ENCODE assay signal across 8 cellular contexts in the genomic region with DNA sequence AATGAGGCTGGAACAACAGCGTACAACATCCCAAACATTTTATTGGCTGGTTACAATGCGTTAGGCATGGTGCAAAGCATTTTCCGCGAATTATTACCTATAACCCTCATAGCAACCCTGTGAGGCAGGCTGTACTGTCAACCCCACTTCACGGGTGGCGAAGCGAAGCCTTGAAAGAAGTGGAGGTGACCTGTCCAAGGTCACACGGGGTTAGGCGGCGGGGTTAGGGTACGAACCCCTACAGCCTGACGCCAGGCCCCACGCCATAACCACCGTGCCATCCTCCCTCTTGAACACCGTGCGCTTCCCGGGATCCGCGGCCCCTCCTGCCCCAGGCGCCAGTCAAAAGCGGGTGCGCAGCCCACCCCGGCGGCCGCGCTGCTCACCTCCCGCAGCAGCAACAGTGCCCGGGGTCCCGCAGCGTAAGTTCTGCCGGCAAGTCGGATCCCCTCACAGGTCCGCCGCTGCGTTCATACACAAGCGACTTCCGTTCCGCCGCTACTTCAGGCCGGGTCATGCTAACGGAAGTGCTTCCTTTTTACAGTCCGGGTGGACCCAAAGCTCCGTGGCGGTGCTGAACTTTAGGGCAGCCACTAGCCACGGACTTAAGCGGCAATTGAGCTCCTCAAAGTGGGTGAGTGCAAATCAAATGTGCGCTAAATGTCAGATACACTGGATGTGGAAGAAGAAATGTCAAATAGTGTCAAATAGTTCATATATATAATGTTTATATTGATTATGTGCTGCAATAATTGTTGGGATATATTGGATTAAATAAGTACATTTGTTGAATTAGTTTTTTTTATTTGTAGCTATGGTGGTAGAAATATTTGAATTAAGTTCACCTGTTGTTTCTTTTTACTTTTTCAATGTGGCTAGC. TPM values are rescaled to one million over a fixed set of nuclear protein-coding genes. Genes with fewer than 3 reads are reported as not detected.
DNase-seq lines count a peak whose midpoint lies in the region; TF ChIP-seq lines count a peak whose summit lies in the region.

A gene with protein sequence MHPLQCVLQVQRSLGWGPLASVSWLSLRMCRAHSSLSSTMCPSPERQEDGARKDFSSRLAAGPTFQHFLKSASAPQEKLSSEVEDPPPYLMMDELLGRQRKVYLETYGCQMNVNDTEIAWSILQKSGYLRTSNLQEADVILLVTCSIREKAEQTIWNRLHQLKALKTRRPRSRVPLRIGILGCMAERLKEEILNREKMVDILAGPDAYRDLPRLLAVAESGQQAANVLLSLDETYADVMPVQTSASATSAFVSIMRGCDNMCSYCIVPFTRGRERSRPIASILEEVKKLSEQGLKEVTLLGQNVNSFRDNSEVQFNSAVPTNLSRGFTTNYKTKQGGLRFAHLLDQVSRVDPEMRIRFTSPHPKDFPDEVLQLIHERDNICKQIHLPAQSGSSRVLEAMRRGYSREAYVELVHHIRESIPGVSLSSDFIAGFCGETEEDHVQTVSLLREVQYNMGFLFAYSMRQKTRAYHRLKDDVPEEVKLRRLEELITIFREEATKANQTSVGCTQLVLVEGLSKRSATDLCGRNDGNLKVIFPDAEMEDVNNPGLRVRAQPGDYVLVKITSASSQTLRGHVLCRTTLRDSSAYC (minus strand): TSS at position 478 of the 880 bp plus-strand sequence. CDS start 4,455 bp downstream, outside the sequence.

- H3K9ac ChIP-seq in SK-N-SH, result peak within 1 kb of the TSS; percentile 82

- H3K27me3 ChIP-seq in SK-N-SH (ENCODE audit: insufficient read depth), result no peaks in the 10 kb centered on the region

- no peaks in the 10 kb centered on the region for H3K9me2 ChIP-seq in SK-N-SH

- H3K9me3 Mint-ChIP-seq in activated naive CD4-positive, alpha-beta T cell treated with anti-CD3 and anti-CD28 coated beads, Interleukin-2, amount 10 ng/mL, durations not matched to agents 7 days and 5 days, result no peaks in the 10 kb centered on the region

- peak within 1 kb of the TSS; percentile 96 for H3K4me2 ChIP-seq in SK-N-SH

- H3K27ac ChIP-seq in HEK293 (ENCODE audit: extremely low read depth, low read depth, low read length) (peak within 1 kb of the TSS; percentile 28; the same call in 1 of the 2 replicates), SK-N-SH (ENCODE audit: low read depth in 2 of 2, low read length in 1 of 2) (peak within 1 kb of the TSS; percentile 41 to 44; a peak in 2 of 4 replicates), substantia nigra (ENCODE audit: low read depth, low read length, poor library complexity, severe bottlenecking) (peak within 1 kb of the TSS; percentile 75)

- no peaks in the 10 kb centered on the region for H3K27me3 Mint-ChIP-seq in activated naive CD4-positive, alpha-beta T cell treated with anti-CD3 and anti-CD28 coated beads, Interleukin-2, amount 10 ng/mL, durations not matched to agents 7 days and 5 days

- DNase-seq in ELF-1 (ENCODE audit: low read depth, low spot score) (peak; percentile 89), NCI-H1048 (lab: John Stamatoyannopoulos, UW) (peak; percentile 79), SK-N-SH (peak; percentile 91), glomerular endothelial cell (ENCODE audit: extremely low read depth, low read depth, low spot score) (peak; percentile 60), nucleus accumbens (lab: John Stamatoyannopoulos, UW) (peak in 55 of 56 donors; percentile 35 to 92 (median 75)), substantia nigra (lab: John Stamatoyannopoulos, UW) (peak in 48 of 49 donors; percentile 17 to 87 (median 69))
- peak; percentile 91 for DNase-seq in activated naive CD4-positive, alpha-beta T cell treated with anti-CD3 and anti-CD28 coated beads, Interleukin-2, amount 10 ng/mL, durations not matched to agents 7 days and 5 days

- peaks cover 39% of the 10 kb centered on the region for H3K4me1 Mint-ChIP-seq in activated naive CD4-positive, alpha-beta T cell treated with anti-CD3 and anti-CD28 coated beads, Interleukin-2, amount 10 ng/mL, durations not matched to agents 7 days and 5 days

- TF ChIP-seq RAD21 in SK-N-SH (IDR thresholded peaks at IDR 0.05; ENCODE audit: low read length), result no peak; the same call in 1 of the 2 replicates

- POLR2A ChIA-PET in HEK293 (lab: Yijun Ruan, JAX), result interaction anchor here (0.8 to 2.2 kb wide), 8 partner anchors 9 to 266 kb away, joined by 3 to 10 read pairs (median 4); a partner anchor contains a TSS
- POLR2A ChIA-PET in SK-N-SH (lab: Yijun Ruan, JAX), result interaction anchor here (0.7 to 1.3 kb wide), 5 partner anchors 42 to 263 kb away, joined by 3 to 8 read pairs (median 3); a partner anchor contains a TSS

- 1% methylated on average over 25 of the region's 47 CpGs for WGBS in SK-N-SH (ENCODE audit: low lambda C conversion rate)

- peak within 1 kb of the TSS; percentile 81 for H3K27ac Mint-ChIP-seq in activated naive CD4-positive, alpha-beta T cell treated with anti-CD3 and anti-CD28 coated beads, Interleukin-2, amount 10 ng/mL, durations not matched to agents 7 days and 5 days

- TF ChIP-seq EP300 in SK-N-SH (IDR thresholded peaks at IDR 0.05; ENCODE audit: borderline replicate concordance in 1 of 2, low read depth in 1 of 2, low read length in 1 of 2), result no peak

- TF ChIP-seq CTCF in HEK293 (tag by site-specific recombination; IDR thresholded peaks at IDR 0.05) (peak; percentile 40; the same call in 1 of the 2 replicates), SK-N-SH (IDR thresholded peaks at IDR 0.05) (no peak)

- no peaks in the 10 kb centered on the region for H3K36me3 Mint-ChIP-seq in activated naive CD4-positive, alpha-beta T cell treated with anti-CD3 and anti-CD28 coated beads, Interleukin-2, amount 10 ng/mL, durations not matched to agents 7 days and 5 days

- no peaks in the 10 kb centered on the region for H3K9me3 ChIP-seq in HEK293 (ENCODE audit: control insufficient read depth, insufficient read depth, low read depth, low read length)
- no peaks in the 10 kb centered on the region for H3K9me3 ChIP-seq in SK-N-SH

- CTCF ChIA-PET in HEK293 (lab: Yijun Ruan, JAX) (interaction anchor here (0.6 to 1.6 kb wide), 6 partner anchors 12 to 741 kb away, joined by 3 to 5 read pairs (median 3); no protein-coding TSS in a partner anchor), SK-N-SH (lab: Yijun Ruan, JAX) (interaction anchor here (0.7 to 2.3 kb wide), 9 partner anchors 9 to 267 kb away, joined by 3 to 11 read pairs (median 3); no protein-coding TSS in a partner anchor)
- CTCF ChIA-PET in activated naive CD4-positive, alpha-beta T cell treated with anti-CD3 and anti-CD28 coated beads, Interleukin-2, amount 10 ng/mL, durations not matched to agents 7 days and 5 days (lab: Charles Lee), result interaction anchor here (0.7 to 2.1 kb wide), 5 partner anchors 10 to 267 kb away, joined by 3 to 9 read pairs (median 4); no protein-coding TSS in a partner anchor

- H4K20me1 ChIP-seq in SK-N-SH (ENCODE audit: insufficient read depth), result no peaks in the 10 kb centered on the region

- H3K4me1 ChIP-seq in HEK293 (ENCODE audit: control insufficient read depth, insufficient read depth, low read length), result peaks cover 8% of the 10 kb centered on the region
- H3K4me1 ChIP-seq in SK-N-SH (ENCODE audit: control insufficient read depth in 1 of 2, insufficient read depth in 2 of 2, low read depth in 1 of 2, low read length in 1 of 2), result peaks cover 7 to 15% of the 10 kb centered on the region in 2 experiments; a peak in 2 of 4 replicates

- H3K36me3 ChIP-seq in HEK293 (ENCODE audit: control insufficient read depth in 2 of 2, insufficient read depth in 1 of 2, low read length in 2 of 2) (peaks cover 0 to 28% of the 10 kb centered on the region in 2 experiments; a peak in 2 of 3 replicates), SK-N-SH (replicated peaks in 1 of 2; ENCODE audit: control insufficient read depth in 1 of 2, insufficient read depth in 2 of 2, low read length in 1 of 2) (peaks cover 0 to 4% of the 10 kb centered on the region in 2 experiments)

- H3K79me2 ChIP-seq in SK-N-SH (ENCODE audit: insufficient read depth), result peaks cover 49% of the 10 kb centered on the region

- no peaks in the 10 kb centered on the region for H3F3A ChIP-seq in SK-N-SH (replicated peaks; ENCODE audit: insufficient read depth)

- H2AFZ ChIP-seq in SK-N-SH (ENCODE audit: low read depth), result peak within 1 kb of the TSS; percentile 90

- H3K4me3 Mint-ChIP-seq in activated naive CD4-positive, alpha-beta T cell treated with anti-CD3 and anti-CD28 coated beads, Interleukin-2, amount 10 ng/mL, durations not matched to agents 7 days and 5 days, result peak within 1 kb of the TSS; percentile 87

- H3K4me3 ChIP-seq in HEK293 (ENCODE audit: low read depth, low read length), result peak within 1 kb of the TSS; percentile 75
- H3K4me3 ChIP-seq in SK-N-SH (ENCODE audit: low read depth in 2 of 2, low read length in 1 of 2), result peak within 1 kb of the TSS; percentile 79 to 92

TF ChIP-seq in HEK293, 187 proteins besides CTCF, POLR2A, EP300 and RAD21 (continues in another document):
- TF ChIP-seq, protein P1, sequence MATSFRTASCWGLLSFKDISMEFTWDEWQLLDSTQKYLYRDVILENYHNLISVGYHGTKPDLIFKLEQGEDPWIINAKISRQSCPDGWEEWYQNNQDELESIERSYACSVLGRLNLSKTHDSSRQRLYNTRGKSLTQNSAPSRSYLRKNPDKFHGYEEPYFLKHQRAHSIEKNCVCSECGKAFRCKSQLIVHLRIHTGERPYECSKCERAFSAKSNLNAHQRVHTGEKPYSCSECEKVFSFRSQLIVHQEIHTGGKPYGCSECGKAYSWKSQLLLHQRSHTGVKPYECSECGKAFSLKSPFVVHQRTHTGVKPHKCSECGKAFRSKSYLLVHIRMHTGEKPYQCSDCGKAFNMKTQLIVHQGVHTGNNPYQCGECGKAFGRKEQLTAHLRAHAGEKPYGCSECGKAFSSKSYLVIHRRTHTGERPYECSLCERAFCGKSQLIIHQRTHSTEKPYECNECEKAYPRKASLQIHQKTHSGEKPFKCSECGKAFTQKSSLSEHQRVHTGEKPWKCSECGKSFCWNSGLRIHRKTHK (tag by site-specific recombination; IDR thresholded peaks at IDR 0.05), result no peak
- TF ChIP-seq ZNF596 (tag by site-specific recombination; IDR thresholded peaks at IDR 0.05), result no peak; the same call in 1 of the 2 replicates

TF ChIP-seq in SK-N-SH, 30 proteins besides CTCF, POLR2A, EP300 and RAD21 (continues in another document):
- TF ChIP-seq FOSL2 (IDR thresholded peaks at IDR 0.05; ENCODE audit: borderline replicate concordance, low read depth), result peak; percentile 11; the same call in 1 of the 2 replicates
- TF ChIP-seq MXI1 (IDR thresholded peaks at IDR 0.05; ENCODE audit: low read depth, low read length), result peak; percentile 93
- TF ChIP-seq TAF1 (IDR thresholded peaks at IDR 0.05; ENCODE audit: borderline replicate concordance, low read depth, low read length), result peak; percentile 94
- TF ChIP-seq SMC3 (IDR thresholded peaks at IDR 0.05; ENCODE audit: low read depth, low read length), result peak; percentile 4; the same call in 1 of the 2 replicates
- TF ChIP-seq NRF1 (IDR thresholded peaks at IDR 0.05; ENCODE audit: low read depth, low read length), result no peak
- TF ChIP-seq TCF12 (IDR thresholded peaks at IDR 0.05), result 0 out of 2 replicates have a peak, but pooled peaks have one; percentile 36

RNA-seq across cellular contexts. Expression of the gene that starts here (rescaled TPM):
- polyA plus RNA-seq in SK-N-SH (2012; rRNA removed), result 30.5 and 33.2 TPM in 2 replicates
- 18.8 and 23.6 TPM in 2 replicates for polyA plus RNA-seq in SK-N-SH (2012; cell fraction: cytosol; rRNA removed)
- polyA plus RNA-seq in SK-N-SH (2012; cell fraction: nucleus; rRNA removed), result 52.5 and 75.1 TPM in 2 replicates
- total RNA-seq in glomerular endothelial cell, result 15.9 and 28.8 TPM in 2 replicates

Comparison
In these comparisons a context has a peak if more than half of its experiments do, and no peak if none do; other contexts are left out.
1. Peak in every context shown above with its lines: DNase-seq, H3K4me3 ChIP-seq and H3K27ac ChIP-seq.